In genomic region chr1:113721010-113721409, GRCh38 we compare ENCODE assay signal across 29 cellular contexts.
"Had no signal": no experiment of that assay in that cellular context is flagged by ENCODE, and none has a peak within 500 bp of the region (broad histone marks: within the 10 kb centered on the region; RNA-seq: fewer than 3 reads in every experiment).

No MANE protein-coding gene starts in this region.

- H3K9me3 ChIP-seq: suprapubic skin, testis, thoracic aorta, thyroid gland, tibial artery, upper lobe of right lung, uterus, vagina had no signal

- H3K4me3 Mint-ChIP-seq: stimulated activated effector memory CD8-positive, alpha-beta T cell treated with anti-CD3 and anti-CD28 coated beads, Interleukin-12 subunit alpha, Interleukin-12 subunit beta, amount 100 ng/mL, for 72 hours; stimulated activated memory B cell treated with anti-CD40 and anti-IgM and Interleukin-4, amounts not matched to agents 10 μg/mL and 1 μg/mL and 100 μg/mL, for 72 hours; stimulated activated naive B cell treated with anti-CD40 and anti-IgM and Interleukin-4, amounts not matched to agents 10 μg/mL and 1 μg/mL and 100 μg/mL, for 72 hours; stimulated activated naive CD8-positive, alpha-beta T cell treated with anti-CD3 and anti-CD28 coated beads, Interleukin-15, amount 100 ng/mL, for 72 hours; stimulated activated naive CD8-positive, alpha-beta T cell treated with anti-CD3 and anti-CD28 coated beads, Interleukin-15, Interleukin-2, amounts not matched to agents 100 ng/mL and 50 ng/mL, for 24 hours; type B pancreatic cell had no signal

- H3K27ac Mint-ChIP-seq: stimulated activated effector memory CD8-positive, alpha-beta T cell treated with anti-CD3 and anti-CD28 coated beads, Interleukin-12 subunit alpha, Interleukin-12 subunit beta, amount 100 ng/mL, for 72 hours; stimulated activated memory B cell treated with anti-CD40 and anti-IgM and Interleukin-4, amounts not matched to agents 10 μg/mL and 1 μg/mL and 100 μg/mL, for 72 hours; stimulated activated naive B cell treated with anti-CD40 and anti-IgM and Interleukin-4, amounts not matched to agents 10 μg/mL and 1 μg/mL and 100 μg/mL, for 72 hours; stimulated activated naive CD8-positive, alpha-beta T cell treated with anti-CD3 and anti-CD28 coated beads, Interleukin-15, amount 100 ng/mL, for 72 hours; stimulated activated naive CD8-positive, alpha-beta T cell treated with anti-CD3 and anti-CD28 coated beads, Interleukin-15, Interleukin-2, amounts not matched to agents 100 ng/mL and 50 ng/mL, for 24 hours; type B pancreatic cell had no signal

- H3K27ac ChIP-seq: stomach, suprapubic skin, testis, thoracic aorta, thyroid gland, tibial artery, tibial nerve, transverse colon, upper lobe of left lung, upper lobe of right lung, uterus, vagina had no signal

- H3K27me3 Mint-ChIP-seq: stimulated activated memory B cell treated with anti-CD40 and anti-IgM and Interleukin-4, amounts not matched to agents 10 μg/mL and 1 μg/mL and 100 μg/mL, for 72 hours; stimulated activated naive B cell treated with anti-CD40 and anti-IgM and Interleukin-4, amounts not matched to agents 10 μg/mL and 1 μg/mL and 100 μg/mL, for 72 hours; stimulated activated naive CD8-positive, alpha-beta T cell treated with anti-CD3 and anti-CD28 coated beads, Interleukin-15, amount 100 ng/mL, for 72 hours; stimulated activated naive CD8-positive, alpha-beta T cell treated with anti-CD3 and anti-CD28 coated beads, Interleukin-15, Interleukin-2, amounts not matched to agents 100 ng/mL and 50 ng/mL, for 24 hours; type B pancreatic cell had no signal

- H3K4me3 ChIP-seq: stomach, suprapubic skin, testis, thoracic aorta, thyroid gland, tibial artery, tibial nerve, transverse colon, upper lobe of left lung, upper lobe of right lung, uterus, vagina had no signal

- DNase-seq: stimulated activated CD4-positive, alpha-beta T cell treated with anti-CD3 and anti-CD28 coated beads, Interleukin-2, amount 100 ng/mL, for 48 hours; stimulated activated CD4-positive, alpha-beta T cell treated with anti-CD3 and anti-CD28 coated beads, Interleukin-4, amount 100 ng/mL, for 1 hour; stimulated activated CD4-positive, alpha-beta T cell treated with anti-CD3 and anti-CD28 coated beads, Interleukin-4, amount 100 ng/mL, for 24 hours; stimulated activated CD4-positive, alpha-beta T cell treated with anti-CD3 and anti-CD28 coated beads, Interleukin-4, amount 100 ng/mL, for 4 hours; stimulated activated CD8-positive, alpha-beta memory T cell treated with anti-CD3 and anti-CD28 coated beads, Interleukin-4, amount 100 ng/mL, for 48 hours; stimulated activated naive B cell treated with anti-CD40 and anti-IgM and Interleukin-4, amounts not matched to agents 10 μg/mL and 1 μg/mL and 100 μg/mL, for 72 hours; stimulated activated naive CD4-positive, alpha-beta T cell; stimulated activated naive CD4-positive, alpha-beta T cell treated with Interleukin-2 at 50 U/mL for 16 hours; stimulated activated naive CD8-positive, alpha-beta T cell treated with anti-CD3 and anti-CD28 coated beads, Interleukin-15, amount 100 ng/mL, for 72 hours; stimulated activated naive CD8-positive, alpha-beta T cell treated with anti-CD3 and anti-CD28 coated beads, Interleukin-15, Interleukin-2, amounts not matched to agents 100 U/mL and 50 U/mL, for 24 hours; stomach; substantia nigra; testis; thyroid gland; tibial artery; transverse colon; trophoblast cell; upper lobe of left lung; upper lobe of right lung; uterus had no signal

- H3K4me1 ChIP-seq: stomach, suprapubic skin, testis, thyroid gland, tibial artery, tibial nerve, transverse colon, upper lobe of left lung, upper lobe of right lung, uterus, vagina had no signal

- FAIRE-seq: urothelium cell line had no signal

- H3K4me1 Mint-ChIP-seq: stimulated activated effector memory CD8-positive, alpha-beta T cell treated with anti-CD3 and anti-CD28 coated beads, Interleukin-12 subunit alpha, Interleukin-12 subunit beta, amount 100 ng/mL, for 72 hours; stimulated activated memory B cell treated with anti-CD40 and anti-IgM and Interleukin-4, amounts not matched to agents 10 μg/mL and 1 μg/mL and 100 μg/mL, for 72 hours; stimulated activated naive B cell treated with anti-CD40 and anti-IgM and Interleukin-4, amounts not matched to agents 10 μg/mL and 1 μg/mL and 100 μg/mL, for 72 hours; stimulated activated naive CD8-positive, alpha-beta T cell treated with anti-CD3 and anti-CD28 coated beads, Interleukin-15, amount 100 ng/mL, for 72 hours had no signal

- ATAC-seq: stimulated activated effector memory CD8-positive, alpha-beta T cell treated with anti-CD3 and anti-CD28 coated beads, Interleukin-12 subunit alpha, Interleukin-12 subunit beta, amount 100 ng/mL, for 72 hours; stimulated activated memory B cell treated with anti-CD40 and anti-IgM and Interleukin-4, amounts not matched to agents 10 μg/mL and 1 μg/mL and 100 μg/mL, for 72 hours; stimulated activated naive B cell treated with anti-CD40 and anti-IgM and Interleukin-4, amounts not matched to agents 10 μg/mL and 1 μg/mL and 100 μg/mL, for 72 hours; stimulated activated naive CD8-positive, alpha-beta T cell treated with anti-CD3 and anti-CD28 coated beads, Interleukin-15, amount 100 ng/mL, for 72 hours; stimulated activated naive CD8-positive, alpha-beta T cell treated with anti-CD3 and anti-CD28 coated beads, Interleukin-15, Interleukin-2, amounts not matched to agents 100 U/mL and 50 U/mL, for 24 hours; upper lobe of right lung had no signal

- H3K27me3 ChIP-seq: stomach, suprapubic skin, testis, thyroid gland, tibial artery, tibial nerve, transverse colon, upper lobe of left lung, upper lobe of right lung, uterus, vagina had no signal

- H3K36me3 ChIP-seq: thyroid gland, uterus had no signal
